In the genomic region with DNA sequence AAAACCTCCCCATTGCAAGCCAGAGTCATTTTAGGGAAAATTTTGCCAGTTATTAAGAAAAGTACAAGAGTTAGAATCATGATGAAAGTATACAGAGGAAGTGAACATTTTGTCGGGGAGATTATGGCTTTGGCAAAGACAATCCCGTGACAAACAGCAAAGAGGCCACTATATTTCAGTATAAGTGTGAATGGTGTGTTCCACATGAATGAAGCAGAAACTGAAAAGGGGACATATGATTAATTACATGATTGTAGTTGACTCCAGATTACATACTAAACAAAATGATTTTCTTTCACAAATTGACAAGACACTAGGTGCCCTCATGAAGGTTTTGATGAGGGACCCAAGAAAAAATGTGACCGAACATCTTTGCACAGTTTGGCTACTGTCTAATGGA, we compare ENCODE assay signal across 13 cellular contexts. TPM values are rescaled to one million over a fixed set of nuclear protein-coding genes. Genes with fewer than 3 reads are reported as not detected.
DNase-seq lines count a peak whose midpoint lies in the region; ATAC-seq and TF ChIP-seq lines count a peak whose summit lies in the region.
"Had no signal": no experiment of that assay in that cellular context is flagged by ENCODE, and none has a peak within 500 bp of the region (broad histone marks: within the 10 kb centered on the region; RNA-seq: fewer than 3 reads in every experiment).

No MANE protein-coding gene starts in this region.

- peak; percentile 28 to 80 for ATAC-seq in activated naive CD4-positive, alpha-beta T cell treated with anti-CD3 and anti-CD28 coated beads, Interleukin-2, amount 50 U/mL, for 72 hours
- ATAC-seq in GM21717 (IDR thresholded peaks at IDR 0.05; ENCODE audit: unreplicated experiment) (peak; percentile 60), HG03196 (IDR thresholded peaks at IDR 0.05; ENCODE audit: unreplicated experiment) (peak; percentile 46)
- ATAC-seq: gastroesophageal sphincter had no signal

- peak overlapping the region in 1 of 2 donors; percentile 80 for H3K27ac Mint-ChIP-seq in activated naive CD4-positive, alpha-beta T cell treated with anti-CD3 and anti-CD28 coated beads, Interleukin-2, amount 50 U/mL, for 72 hours
- peak overlapping the region; percentile 71 for H3K27ac Mint-ChIP-seq in stimulated activated naive CD8-positive, alpha-beta T cell treated with anti-CD3 and anti-CD28 coated beads, Interleukin-15, Interleukin-2, amounts not matched to agents 100 ng/mL and 50 ng/mL, for 24 hours
- H3K27ac Mint-ChIP-seq in neural progenitor cell: no peak overlapping the region
- H3K27ac Mint-ChIP-seq: T-helper 1 cell treated with Interleukin-12 subunit alpha and Interleukin-12 subunit beta and Interleukin-4 antibody, amounts not matched to agents 30 μg/mL and 1 μg/mL, for 36 hours had no signal

- no peaks in the 10 kb centered on the region for H3K36me3 ChIP-seq in neural progenitor cell
- H3K36me3 ChIP-seq: gastroesophageal sphincter, sigmoid colon had no signal

- no peak overlapping the region for H2AFZ ChIP-seq in neural progenitor cell (replicated peaks)

- H3K4me2 ChIP-seq in neural progenitor cell: no peak overlapping the region

- no peak overlapping the region for H3K4me3 ChIP-seq in neural progenitor cell
- H3K4me3 ChIP-seq: gastroesophageal sphincter, sigmoid colon had no signal

- no peaks in the 10 kb centered on the region for H4K20me1 ChIP-seq in neural progenitor cell (ENCODE audit: low read depth)

- no peak overlapping the region for H3K4me3 Mint-ChIP-seq in stimulated activated naive CD8-positive, alpha-beta T cell treated with anti-CD3 and anti-CD28 coated beads, Interleukin-15, Interleukin-2, amounts not matched to agents 100 ng/mL and 50 ng/mL, for 24 hours
- no peak overlapping the region for H3K4me3 Mint-ChIP-seq in neural progenitor cell
- H3K4me3 Mint-ChIP-seq: T-helper 1 cell treated with Interleukin-12 subunit alpha and Interleukin-12 subunit beta and Interleukin-4 antibody, amounts not matched to agents 30 μg/mL and 1 μg/mL, for 36 hours had no signal

- H3K9ac ChIP-seq in neural progenitor cell: no peak overlapping the region

- no peaks in the 10 kb centered on the region for H3K9me3 ChIP-seq in neural progenitor cell (ENCODE audit: low read depth)
- H3K9me3 ChIP-seq: gastroesophageal sphincter, sigmoid colon had no signal

- H3K27me3 Mint-ChIP-seq in stimulated activated naive CD8-positive, alpha-beta T cell treated with anti-CD3 and anti-CD28 coated beads, Interleukin-15, Interleukin-2, amounts not matched to agents 100 ng/mL and 50 ng/mL, for 24 hours: no peaks in the 10 kb centered on the region
- H3K27me3 Mint-ChIP-seq in neural progenitor cell (ENCODE audit: insufficient read depth, low read depth): peaks cover 2% of the 10 kb centered on the region

- H3K79me2 ChIP-seq in neural progenitor cell (ENCODE audit: low read depth): no peaks in the 10 kb centered on the region

- peaks cover 66% of the 10 kb centered on the region for H3K4me1 Mint-ChIP-seq in stimulated activated naive CD8-positive, alpha-beta T cell treated with anti-CD3 and anti-CD28 coated beads, Interleukin-15, Interleukin-2, amounts not matched to agents 100 ng/mL and 50 ng/mL, for 24 hours (ENCODE audit: low read depth)
- peaks cover 4% of the 10 kb centered on the region for H3K4me1 Mint-ChIP-seq in neural progenitor cell

- H3K36me3 Mint-ChIP-seq in activated naive CD4-positive, alpha-beta T cell treated with anti-CD3 and anti-CD28 coated beads, Interleukin-2, amount 50 U/mL, for 72 hours: peaks cover 45 to 66% of the 10 kb centered on the region in 2 donors
- H3K36me3 Mint-ChIP-seq in stimulated activated naive CD8-positive, alpha-beta T cell treated with anti-CD3 and anti-CD28 coated beads, Interleukin-15, Interleukin-2, amounts not matched to agents 100 ng/mL and 50 ng/mL, for 24 hours (ENCODE audit: low read depth): peaks cover 82% of the 10 kb centered on the region
- no peaks in the 10 kb centered on the region for H3K36me3 Mint-ChIP-seq in neural progenitor cell

- peaks cover 9 to 17% of the 10 kb centered on the region in 2 donors for H3K9me3 Mint-ChIP-seq in activated naive CD4-positive, alpha-beta T cell treated with anti-CD3 and anti-CD28 coated beads, Interleukin-2, amount 50 U/mL, for 72 hours
- peaks cover 15% of the 10 kb centered on the region for H3K9me3 Mint-ChIP-seq in stimulated activated naive CD8-positive, alpha-beta T cell treated with anti-CD3 and anti-CD28 coated beads, Interleukin-15, Interleukin-2, amounts not matched to agents 100 ng/mL and 50 ng/mL, for 24 hours
- no peaks in the 10 kb centered on the region for H3K9me3 Mint-ChIP-seq in neural progenitor cell

- H3F3A ChIP-seq in neural progenitor cell (ENCODE audit: low read depth): no peaks in the 10 kb centered on the region

- DNase-seq in activated naive CD4-positive, alpha-beta T cell treated with anti-CD3 and anti-CD28 coated beads, Interleukin-2, amount 50 U/mL, for 72 hours (ENCODE audit: low spot score in 2 of 2): no peak
- DNase-seq in activated naive CD4-positive, alpha-beta T cell treated with Interleukin-2 at 50 U/mL for 16 hours: no peak
- DNase-seq in GDM1 (lab: John Stamatoyannopoulos, UW) (no peak), SW480 (ENCODE audit: low spot score) (no peak), neural progenitor cell (ENCODE audit: low spot score) (no peak)
- DNase-seq: GF-D8, NCI-H1105 treated with DMSO at 0.1 percent for 48 hours, sigmoid colon had no signal

- peaks cover 7% of the 10 kb centered on the region for H3K4me1 ChIP-seq in neural progenitor cell
- H3K4me1 ChIP-seq: gastroesophageal sphincter, sigmoid colon had no signal

- H3K27ac ChIP-seq in neural progenitor cell: no peak overlapping the region
- H3K27ac ChIP-seq: gastroesophageal sphincter, sigmoid colon had no signal

- TF ChIP-seq CTCF in neural progenitor cell (IDR thresholded peaks at IDR 0.05): no peak

- no peaks in the 10 kb centered on the region for H3K27me3 ChIP-seq in neural progenitor cell
- H3K27me3 ChIP-seq: gastroesophageal sphincter, sigmoid colon had no signal

RNA-seq across cellular contexts. Expression of gene SP140, which starts 42.0 kb away (rescaled TPM):
- 10 to 100 TPM; 75.8 to 77.7 TPM for total RNA-seq in activated naive CD4-positive, alpha-beta T cell treated with anti-CD3 and anti-CD28 coated beads, Interleukin-2, amount 50 U/mL, for 72 hours
- 0.06 TPM in 1 of 2 replicates, not detected in the other for total RNA-seq in neural progenitor cell (ENCODE audit: low replicate concordance)

RNA-seq across cellular contexts. Expression of gene SP110, which starts 47.8 kb away (rescaled TPM):
- total RNA-seq in activated naive CD4-positive, alpha-beta T cell treated with anti-CD3 and anti-CD28 coated beads, Interleukin-2, amount 50 U/mL, for 72 hours: 100 to 1,000 TPM in 1 of 2 donors, 10 to 100 TPM in 1; 61.0 to 148 TPM
- 0.65 and 1.3 TPM in 2 replicates for total RNA-seq in neural progenitor cell (ENCODE audit: low replicate concordance)

RNA-seq across cellular contexts. Expression of gene SP140L, which starts 59.4 kb away (rescaled TPM):
- total RNA-seq in activated naive CD4-positive, alpha-beta T cell treated with anti-CD3 and anti-CD28 coated beads, Interleukin-2, amount 50 U/mL, for 72 hours: 10 to 100 TPM; 52.8 to 71.2 TPM
- total RNA-seq in neural progenitor cell (ENCODE audit: low replicate concordance): 2.0 and 2.1 TPM in 2 replicates

Comparison
In these comparisons a context has a peak if more than half of its experiments do, and no peak if none do; other contexts are left out.
1. RNA of gene SP140, which starts 42.0 kb away (total RNA-seq): 75.8 to 77.7 TPM in activated naive CD4-positive, alpha-beta T cell treated with anti-CD3 and anti-CD28 coated beads, Interleukin-2, amount 50 U/mL, for 72 hours; 0.06 TPM in neural progenitor cell; every median in the first group is over 10 times any median in the second.
2. RNA of gene SP110, which starts 47.8 kb away (total RNA-seq): 61.0 to 148 TPM in activated naive CD4-positive, alpha-beta T cell treated with anti-CD3 and anti-CD28 coated beads, Interleukin-2, amount 50 U/mL, for 72 hours; 0.65 to 1.3 TPM in neural progenitor cell; every median in the first group is over 10 times any median in the second.
3. RNA of gene SP140L, which starts 59.4 kb away (total RNA-seq): 52.8 to 71.2 TPM in activated naive CD4-positive, alpha-beta T cell treated with anti-CD3 and anti-CD28 coated beads, Interleukin-2, amount 50 U/mL, for 72 hours; 2.0 to 2.1 TPM in neural progenitor cell; every median in the first group is over 10 times any median in the second.
4. Peak in every context shown above with its lines, with median percentiles within 50 percentile points of each other: ATAC-seq.